ENCODE assay signal across 23 cellular contexts in genomic region chr20:13199279-13199678, GRCh38. TPM values are rescaled to one million over a fixed set of nuclear protein-coding genes. Genes with fewer than 3 reads are reported as not detected.
DNase-seq lines count a peak whose midpoint lies in the region; ATAC-seq, FAIRE-seq and TF ChIP-seq lines count a peak whose summit lies in the region.
"Had no signal": no experiment of that assay in that cellular context is flagged by ENCODE, and none has a peak within 500 bp of the region (broad histone marks: within the 10 kb centered on the region; RNA-seq: fewer than 3 reads in every experiment).

No MANE protein-coding gene starts in this region.

- DNase-seq in DMS153 (lab: John Stamatoyannopoulos, UW): peak; percentile 35
- DNase-seq in DMS153 treated with DMSO at 0.1 percent for 48 hours (lab: John Stamatoyannopoulos, UW; ENCODE audit: unreplicated experiment): no peak
- no peak for DNase-seq in A549 (ENCODE audit: low read depth in 1 of 2, low spot score in 1 of 2)
- peak; percentile 91 for DNase-seq in NCI-H2029 treated with DMSO at 0.1 percent for 48 hours (lab: John Stamatoyannopoulos, UW)
- DNase-seq in NCI-H748 (lab: John Stamatoyannopoulos, UW; ENCODE audit: unreplicated experiment): peak; percentile 94
- DNase-seq in retina: no peak
- DNase-seq in GM13976 (ENCODE audit: low spot score): no peak
- DNase-seq: BE2C; Calu3; CD4-positive, alpha-beta T cell; GF-D8; GOT3; HFFc6; NCI-H1048; NCI-H2081 treated with DMSO at 0.1 percent for 48 hours; NCI-H446 treated with DMSO at 0.1 percent for 48 hours; NK-92 treated with Interleukin-12 subunit alpha and Interleukin-12 subunit beta, amount 100 ng/mL, for 24 hours; RPMI8226; SIG-M5 had no signal

- H3K4me2 ChIP-seq in A549: no peak overlapping the region
- H3K4me2 ChIP-seq: KMS-11 had no signal

- in situ Hi-C loops in GM13976 (cut with MboI; ENCODE audit: low sequenced_read_pairs, unreplicated experiment): no loop called here

- FAIRE-seq in A549 (lab: Jason Lieb, UNC): peak; percentile 46
- FAIRE-seq: GM12891 had no signal

- no peaks in the 10 kb centered on the region for H3K4me1 ChIP-seq in A549
- H3K4me1 ChIP-seq: BE2C had no signal

- POLR2A ChIA-PET in A549 (lab: Yijun Ruan, JAX): no interaction called here

- TF ChIP-seq POLR2A in A549 (IDR thresholded peaks at IDR 0.05; ENCODE audit: low read length): no peak

- H3K27ac ChIP-seq in A549: no peak overlapping the region
- H3K27ac ChIP-seq: 22Rv1, KMS-11 had no signal

- H3K9me3 ChIP-seq in A549: no peaks in the 10 kb centered on the region
- H3K9me3 ChIP-seq: BE2C had no signal

- 82% methylated on average over 2 of the region's 2 CpGs for WGBS in A549 (ENCODE audit: missing lambda C conversion rate)

- TF ChIP-seq CTCF in A549 (IDR thresholded peaks at IDR 0.05) (no peak), GM13976 (IDR thresholded peaks at IDR 0.05; ENCODE audit: borderline replicate concordance, control extremely low read depth, extremely low read depth, insufficient read depth, missing control alignments) (no peak)

- TF ChIP-seq RAD21 in A549 (conservative IDR thresholded peaks at IDR 0.05 in 1 of 2, IDR thresholded peaks at IDR 0.05 in 1 of 2): no peak

- CTCF ChIA-PET in A549 (lab: Yijun Ruan, JAX): no interaction called here

- ATAC-seq in A549 (no peak), HG02884 (IDR thresholded peaks at IDR 0.05; ENCODE audit: unreplicated experiment) (no peak)

- H3K4me3 ChIP-seq in A549: no peak overlapping the region

- no peak for TF ChIP-seq EP300 in A549 (IDR thresholded peaks at IDR 0.05)

TF ChIP-seq in A549, 52 proteins besides CTCF, POLR2A, EP300 and RAD21:
- TF ChIP-seq HOXB13 (CRISPR knock-in tag; IDR thresholded peaks at IDR 0.05; ENCODE audit: low read depth) (no peak), USF2 (IDR thresholded peaks at IDR 0.05) (no peak), RNF2 (IDR thresholded peaks at IDR 0.05; ENCODE audit: borderline replicate concordance, low read depth) (no peak), CBX2 (IDR thresholded peaks at IDR 0.05; ENCODE audit: borderline replicate concordance, low read depth) (no peak), JUN (IDR thresholded peaks at IDR 0.05) (no peak), BHLHE40 (IDR thresholded peaks at IDR 0.05; ENCODE audit: low read depth, low read length) (no peak), ZC3H11A (IDR thresholded peaks at IDR 0.05) (no peak), JUNB (IDR thresholded peaks at IDR 0.05) (no peak), CHD4 (IDR thresholded peaks at IDR 0.05; ENCODE audit: borderline replicate concordance) (no peak), NPAS2 (CRISPR knock-in tag; IDR thresholded peaks at IDR 0.05; ENCODE audit: borderline replicate concordance) (no peak), CBX8 (IDR thresholded peaks at IDR 0.05) (no peak), NFE2L2 (conservative IDR thresholded peaks at IDR 0.05; ENCODE audit: low read length) (no peak)

RNA-seq across cellular contexts. Expression of gene ISM1, which starts 21.8 kb away (rescaled TPM):
- polyA plus RNA-seq in A549 (2011; rRNA removed) (0.18 and 0.30 TPM in 2 replicates), A549 (2017; fragmentation: RNase III; extraction: RNeasy Plus Mini Kit Qiagen cat#74134 plus additional on column Dnase treatment) (0.39 to 0.50 TPM (median 0.45 TPM) in 3 replicates)
- 0.19 and 0.25 TPM in 2 replicates for polyA plus RNA-seq in A549 (2012; cell fraction: cytosol; rRNA removed)
- 0.06 and 0.19 TPM in 2 replicates for polyA plus RNA-seq in A549 (2012; cell fraction: nucleus; rRNA removed)
- 0.29 and 0.41 TPM in 2 replicates for polyA minus RNA-seq in A549 (2011; rRNA and poly(A)+ RNA removed)

Comparison
In these comparisons a context has a peak if more than half of its experiments do, and no peak if none do; other contexts are left out.
1. DNase-seq: peak in DMS153 (single experiment), NCI-H2029 treated with DMSO at 0.1 percent for 48 hours (single experiment) and NCI-H748 (single experiment); none in DMS153 treated with DMSO at 0.1 percent for 48 hours (single experiment), A549 (0 of 2), retina (single experiment) and GM13976 (single experiment).